In genomic region chr19:12754465-12755196, GRCh38 we compare ENCODE assay signal across 21 cellular contexts. TPM values are rescaled to one million over a fixed set of nuclear protein-coding genes. Genes with fewer than 3 reads are reported as not detected.
A peak's percentile ranks its signal among the peaks of the same experiment; 100 is the strongest.
DNase-seq lines count a peak whose midpoint lies in the region; ATAC-seq and TF ChIP-seq lines count a peak whose summit lies in the region.
"Had no signal": no experiment of that assay in that cellular context is flagged by ENCODE, and none has a peak within 500 bp of the region (broad histone marks: within the 10 kb centered on the region; RNA-seq: fewer than 3 reads in every experiment).

No MANE protein-coding gene starts in this region.

- 79% methylated on average over 38 of the region's 50 CpGs for WGBS in SK-N-SH (ENCODE audit: low lambda C conversion rate)

- no peaks in the 10 kb centered on the region for H3K36me3 Mint-ChIP-seq in activated CD8-positive, alpha-beta memory T cell treated with anti-CD3 and anti-CD28 coated beads, Interleukin-2, amount 10 ng/mL, durations not matched to agents 7 days and 5 days
- no peaks in the 10 kb centered on the region for H3K36me3 Mint-ChIP-seq in stimulated activated memory B cell treated with anti-CD40 and anti-IgM and Interleukin-4, amounts not matched to agents 10 μg/mL and 1 μg/mL and 100 μg/mL, for 72 hours
- H3K36me3 Mint-ChIP-seq: CD4-positive, alpha-beta memory T cell had no signal

- H3K36me3 ChIP-seq in SK-N-SH (replicated peaks in 1 of 2; ENCODE audit: control insufficient read depth in 1 of 2, insufficient read depth in 2 of 2, low read length in 1 of 2) (no peaks in the 10 kb centered on the region), H7 (replicated peaks; ENCODE audit: control insufficient read depth, insufficient read depth, low read length) (no peaks in the 10 kb centered on the region)

- H3K4me3 ChIP-seq in SK-N-SH (ENCODE audit: low read depth in 2 of 2, low read length in 1 of 2) (no peak overlapping the region), H7 (ENCODE audit: insufficient read depth, low read depth, low read length) (no peak overlapping the region)

- H2AFZ ChIP-seq in SK-N-SH (ENCODE audit: low read depth) = no peak overlapping the region

- no peaks in the 10 kb centered on the region for H3K79me2 ChIP-seq in SK-N-SH (ENCODE audit: insufficient read depth)

- no peak overlapping the region for H3K27ac ChIP-seq in SK-N-SH (ENCODE audit: low read depth in 2 of 2, low read length in 1 of 2)

- H3K4me3 Mint-ChIP-seq in activated CD8-positive, alpha-beta memory T cell treated with anti-CD3 and anti-CD28 coated beads, Interleukin-2, amount 10 ng/mL, durations not matched to agents 7 days and 5 days = no peak overlapping the region
- H3K4me3 Mint-ChIP-seq in stimulated activated memory B cell treated with anti-CD40 and anti-IgM and Interleukin-4, amounts not matched to agents 10 μg/mL and 1 μg/mL and 100 μg/mL, for 72 hours = no peak overlapping the region
- H3K4me3 Mint-ChIP-seq: CD4-positive, alpha-beta memory T cell; H9 had no signal

- peaks cover 5% of the 10 kb centered on the region for H3K4me1 Mint-ChIP-seq in activated CD8-positive, alpha-beta memory T cell treated with anti-CD3 and anti-CD28 coated beads, Interleukin-2, amount 10 ng/mL, durations not matched to agents 7 days and 5 days
- H3K4me1 Mint-ChIP-seq in stimulated activated memory B cell treated with anti-CD40 and anti-IgM and Interleukin-4, amounts not matched to agents 10 μg/mL and 1 μg/mL and 100 μg/mL, for 72 hours = peaks cover 5% of the 10 kb centered on the region

- H3K9me3 Mint-ChIP-seq in activated CD8-positive, alpha-beta memory T cell treated with anti-CD3 and anti-CD28 coated beads, Interleukin-2, amount 10 ng/mL, durations not matched to agents 7 days and 5 days (ENCODE audit: low read depth) = no peaks in the 10 kb centered on the region
- no peaks in the 10 kb centered on the region for H3K9me3 Mint-ChIP-seq in stimulated activated memory B cell treated with anti-CD40 and anti-IgM and Interleukin-4, amounts not matched to agents 10 μg/mL and 1 μg/mL and 100 μg/mL, for 72 hours
- H3K9me3 Mint-ChIP-seq: CD4-positive, alpha-beta memory T cell; H9 had no signal

- no peaks in the 10 kb centered on the region for H3K9me2 ChIP-seq in SK-N-SH

- POLR2A ChIA-PET in SK-N-SH (lab: Yijun Ruan, JAX) = no interaction called here

- no peak overlapping the region for H3K27ac Mint-ChIP-seq in activated CD8-positive, alpha-beta memory T cell treated with anti-CD3 and anti-CD28 coated beads, Interleukin-2, amount 10 ng/mL, durations not matched to agents 7 days and 5 days
- no peak overlapping the region for H3K27ac Mint-ChIP-seq in stimulated activated memory B cell treated with anti-CD40 and anti-IgM and Interleukin-4, amounts not matched to agents 10 μg/mL and 1 μg/mL and 100 μg/mL, for 72 hours
- H3K27ac Mint-ChIP-seq: CD4-positive, alpha-beta memory T cell; H9 had no signal

- H4K20me1 ChIP-seq in SK-N-SH (ENCODE audit: insufficient read depth) = no peaks in the 10 kb centered on the region

- CTCF ChIA-PET in SK-N-SH (lab: Yijun Ruan, JAX) = interaction anchor here (1.2 to 23.9 kb wide), 4 partner anchors 7 to 93 kb away, joined by 3 to 321 read pairs (median 273); partner anchors contain the start of genes BEST2, GET3, JUNB and PRDX2
- CTCF ChIA-PET in activated CD8-positive, alpha-beta memory T cell treated with anti-CD3 and anti-CD28 coated beads, Interleukin-2, amount 10 ng/mL, durations not matched to agents 7 days and 5 days (lab: Charles Lee) = interaction anchor here (0.9 to 30.0 kb wide), 8 partner anchors 14 to 191 kb away, joined by 3 to 1017 read pairs (median 63); partner anchors contain the start of genes JUNB, PRDX2, RNASEH2A and THSD8

- H3K9me3 ChIP-seq in SK-N-SH = no peaks in the 10 kb centered on the region

- TF ChIP-seq RAD21 in SK-N-SH (IDR thresholded peaks at IDR 0.05; ENCODE audit: low read length) = no peak

- TF ChIP-seq CTCF in SK-N-SH (IDR thresholded peaks at IDR 0.05) = no peak

- H3K4me2 ChIP-seq in SK-N-SH = no peak overlapping the region

- peaks cover 0 to 7% of the 10 kb centered on the region in 2 experiments for H3K4me1 ChIP-seq in SK-N-SH (ENCODE audit: control insufficient read depth in 1 of 2, insufficient read depth in 2 of 2, low read depth in 1 of 2, low read length in 1 of 2)

- H3F3A ChIP-seq in SK-N-SH (replicated peaks; ENCODE audit: insufficient read depth) = peaks cover 10% of the 10 kb centered on the region

- H3K9ac ChIP-seq in SK-N-SH = no peak overlapping the region

- H3K27me3 Mint-ChIP-seq in activated CD8-positive, alpha-beta memory T cell treated with anti-CD3 and anti-CD28 coated beads, Interleukin-2, amount 10 ng/mL, durations not matched to agents 7 days and 5 days = peaks cover 26% of the 10 kb centered on the region
- H3K27me3 Mint-ChIP-seq in stimulated activated memory B cell treated with anti-CD40 and anti-IgM and Interleukin-4, amounts not matched to agents 10 μg/mL and 1 μg/mL and 100 μg/mL, for 72 hours = peaks cover 91% of the 10 kb centered on the region

- DNase-seq in SK-N-SH (peak; percentile 22), H7 (peak; percentile 57), left kidney (ENCODE audit: low read depth, low spot score) (peak; percentile 17)
- no peak for DNase-seq in activated CD8-positive, alpha-beta memory T cell treated with anti-CD3 and anti-CD28 coated beads, Interleukin-2, amount 10 ng/mL, durations not matched to agents 7 days and 5 days
- no peak for DNase-seq in activated CD4-positive, alpha-beta T cell treated with anti-CD3 and anti-CD28 coated beads, Interleukin-2, amount 50 U/mL, for 1 hour
- DNase-seq: C1 segment of cervical spinal cord; Calu3; CD4-positive, alpha-beta memory T cell; COR-L47; DMS79; EL; GF-D8; GOT3; H9 had no signal

- no peak for TF ChIP-seq EP300 in SK-N-SH (IDR thresholded peaks at IDR 0.05; ENCODE audit: borderline replicate concordance in 1 of 2, low read depth in 1 of 2, low read length in 1 of 2)

- ATAC-seq in SK-N-SH treated with all-trans-retinoic acid at 6 μM for 48 hours = no peak
- ATAC-seq in activated CD8-positive, alpha-beta memory T cell treated with anti-CD3 and anti-CD28 coated beads, Interleukin-2, amount 10 ng/mL, durations not matched to agents 7 days and 5 days = no peak
- ATAC-seq in stimulated activated memory B cell treated with anti-CD40 and anti-IgM and Interleukin-4, amounts not matched to agents 10 μg/mL and 1 μg/mL and 100 μg/mL, for 72 hours = no peak
- ATAC-seq: HCT116 had no signal

- H3K27me3 ChIP-seq in SK-N-SH (ENCODE audit: insufficient read depth) (peaks cover 40% of the 10 kb centered on the region), H7 (ENCODE audit: control insufficient read depth, insufficient read depth, low read length) (peaks cover 35% of the 10 kb centered on the region)

TF ChIP-seq in SK-N-SH, 30 proteins besides CTCF, POLR2A, EP300 and RAD21 (continues in another document):
- TF ChIP-seq RFX5 (IDR thresholded peaks at IDR 0.05; ENCODE audit: low read length) (no peak), MAX (IDR thresholded peaks at IDR 0.05; ENCODE audit: low read depth) (no peak), FOXM1 (IDR thresholded peaks at IDR 0.05; ENCODE audit: low read depth) (no peak), YY1 (IDR thresholded peaks at IDR 0.05; ENCODE audit: low read depth) (no peak)

TF ChIP-seq in SK-N-SH treated with all-trans-retinoic acid at 6 μM for 48 hours, 23 proteins besides CTCF, POLR2A, EP300 and RAD21 (continues in another document):
- no peak for TF ChIP-seq TCF4 (CRISPR knock-in tag; IDR thresholded peaks at IDR 0.05; ENCODE audit: borderline replicate concordance)
- TF ChIP-seq PPARA (CRISPR knock-in tag; IDR thresholded peaks at IDR 0.05; ENCODE audit: borderline replicate concordance) = no peak
- no peak for TF ChIP-seq ZNF565 (CRISPR knock-in tag; conservative IDR thresholded peaks at IDR 0.05; ENCODE audit: low read depth)

RNA-seq across cellular contexts. Expression of gene BEST2, which starts 3.0 kb away (rescaled TPM):
- not detected in 2 replicates for polyA plus RNA-seq in SK-N-SH (2012; rRNA removed)
- polyA plus RNA-seq in SK-N-SH (2012; cell fraction: cytosol; rRNA removed) = not detected in 2 replicates
- polyA plus RNA-seq in SK-N-SH (2012; cell fraction: nucleus; rRNA removed) = 0.04 and 0.08 TPM in 2 replicates
- total RNA-seq in H7 (2014; rRNA removed; shearing (Covaris generic)) = 0.37 and 1.5 TPM in 2 replicates
- not detected for total RNA-seq in activated CD8-positive, alpha-beta memory T cell treated with anti-CD3 and anti-CD28 coated beads, Interleukin-2, amount 10 ng/mL, durations not matched to agents 7 days and 5 days
- total RNA-seq: A172; A673; Calu3; CD4-positive, alpha-beta memory T cell; G401 had no signal
- polyA plus RNA-seq: BJ; CD4-positive, alpha-beta memory T cell had no signal

RNA-seq across cellular contexts. Expression of gene GET3, which starts 17.3 kb away (rescaled TPM):
- polyA plus RNA-seq in SK-N-SH (2012; rRNA removed) = 250 and 264 TPM in 2 replicates
- polyA plus RNA-seq in SK-N-SH (2012; cell fraction: cytosol; rRNA removed) = 152 and 185 TPM in 2 replicates
- polyA plus RNA-seq in SK-N-SH (2012; cell fraction: nucleus; rRNA removed) = 160 and 186 TPM in 2 replicates
- total RNA-seq in H7 (2014; rRNA removed; shearing (Covaris generic)) = 113 and 166 TPM in 2 replicates
- 10 to 100 TPM; 68.6 to 84.1 TPM for total RNA-seq in activated CD8-positive, alpha-beta memory T cell treated with anti-CD3 and anti-CD28 coated beads, Interleukin-2, amount 10 ng/mL, durations not matched to agents 7 days and 5 days

RNA-seq across cellular contexts. Expression of gene TRIR, which starts 20.1 kb away (rescaled TPM):
- polyA plus RNA-seq in SK-N-SH (2012; rRNA removed) = 294 and 466 TPM in 2 replicates
- polyA plus RNA-seq in SK-N-SH (2012; cell fraction: cytosol; rRNA removed) = 332 and 379 TPM in 2 replicates
- 273 and 386 TPM in 2 replicates for polyA plus RNA-seq in SK-N-SH (2012; cell fraction: nucleus; rRNA removed)
- total RNA-seq in H7 (2014; rRNA removed; shearing (Covaris generic)) = 186 and 218 TPM in 2 replicates
- total RNA-seq in activated CD8-positive, alpha-beta memory T cell treated with anti-CD3 and anti-CD28 coated beads, Interleukin-2, amount 10 ng/mL, durations not matched to agents 7 days and 5 days = 100 to 1,000 TPM; 195 to 239 TPM

RNA-seq across cellular contexts. Expression of gene HOOK2, which starts 20.7 kb away (rescaled TPM):
- 23.9 and 33.0 TPM in 2 replicates for polyA plus RNA-seq in SK-N-SH (2012; rRNA removed)
- polyA plus RNA-seq in SK-N-SH (2012; cell fraction: cytosol; rRNA removed) = 11.7 and 19.1 TPM in 2 replicates
- 154 and 162 TPM in 2 replicates for polyA plus RNA-seq in SK-N-SH (2012; cell fraction: nucleus; rRNA removed)
- 15.4 and 30.4 TPM in 2 replicates for total RNA-seq in H7 (2014; rRNA removed; shearing (Covaris generic))
- 10 to 100 TPM; 16.6 to 18.2 TPM for total RNA-seq in activated CD8-positive, alpha-beta memory T cell treated with anti-CD3 and anti-CD28 coated beads, Interleukin-2, amount 10 ng/mL, durations not matched to agents 7 days and 5 days

RNA-seq across cellular contexts. Expression of gene TNPO2, which starts 30.9 kb away (rescaled TPM):
- 82.4 and 112 TPM in 2 replicates for polyA plus RNA-seq in SK-N-SH (2012; rRNA removed)
- polyA plus RNA-seq in SK-N-SH (2012; cell fraction: cytosol; rRNA removed) = 27.4 and 45.1 TPM in 2 replicates
- 370 and 507 TPM in 2 replicates for polyA plus RNA-seq in SK-N-SH (2012; cell fraction: nucleus; rRNA removed)
- 34.1 and 48.9 TPM in 2 replicates for total RNA-seq in H7 (2014; rRNA removed; shearing (Covaris generic))
- total RNA-seq in activated CD8-positive, alpha-beta memory T cell treated with anti-CD3 and anti-CD28 coated beads, Interleukin-2, amount 10 ng/mL, durations not matched to agents 7 days and 5 days = 100 to 1,000 TPM; 101 to 104 TPM

Comparison
In these comparisons a context has a peak if more than half of its experiments do, and no peak if none do; other contexts are left out.
1. DNase-seq: peak in SK-N-SH (single experiment), H7 (single experiment) and left kidney (single experiment); none in activated CD8-positive, alpha-beta memory T cell treated with anti-CD3 and anti-CD28 coated beads, Interleukin-2, amount 10 ng/mL, durations not matched to agents 7 days and 5 days (single experiment) and activated CD4-positive, alpha-beta T cell treated with anti-CD3 and anti-CD28 coated beads, Interleukin-2, amount 50 U/mL, for 1 hour (single experiment).